In genomic region chr10:129958686-129959543, GRCh38 we compare ENCODE assay signal across 9 cellular contexts. TPM values are rescaled to one million over a fixed set of nuclear protein-coding genes. Genes with fewer than 3 reads are reported as not detected.
DNase-seq lines count a peak whose midpoint lies in the region; ATAC-seq and TF ChIP-seq lines count a peak whose summit lies in the region.
"Had no signal": no experiment of that assay in that cellular context is flagged by ENCODE, and none has a peak within 500 bp of the region (broad histone marks: within the 10 kb centered on the region; RNA-seq: fewer than 3 reads in every experiment).

No MANE protein-coding gene starts in this region.

- H3K36me3 Mint-ChIP-seq in T-helper 1 cell treated with Interleukin-12 subunit alpha and Interleukin-12 subunit beta and Interleukin-4 antibody, amounts not matched to agents 30 μg/mL and 1 μg/mL, for 36 hours (ENCODE audit: low read depth) = peaks cover 2% of the 10 kb centered on the region
- H3K36me3 Mint-ChIP-seq in activated naive CD8-positive, alpha-beta T cell treated with anti-CD3 and anti-CD28 coated beads, Interleukin-2, amount 10 ng/mL, durations not matched to agents 7 days and 5 days = peaks cover 4% of the 10 kb centered on the region

- DNase-seq in T-helper 1 cell (no peak), islet precursor cell (peak; percentile 65), suprapubic skin (ENCODE audit: low spot score in 2 of 2) (peak in 1 of 2 donors; percentile 72)
- peak; percentile 39 for DNase-seq in activated naive CD8-positive, alpha-beta T cell treated with anti-CD3 and anti-CD28 coated beads, Interleukin-2, amount 10 ng/mL, durations not matched to agents 7 days and 5 days

- POLR2A ChIA-PET in activated naive CD8-positive, alpha-beta T cell treated with anti-CD3 and anti-CD28 coated beads, Interleukin-2, amount 10 ng/mL, durations not matched to agents 7 days and 5 days (lab: Charles Lee) = no interaction called here

- no peak for TF ChIP-seq POLR2A in suprapubic skin (IDR thresholded peaks at IDR 0.05)

- no peak for TF ChIP-seq CTCF in suprapubic skin (IDR thresholded peaks at IDR 0.05)

- no peak overlapping the region for H3K27ac ChIP-seq in suprapubic skin

- no peaks in the 10 kb centered on the region for H3K9me3 ChIP-seq in suprapubic skin

- H3K9me3 Mint-ChIP-seq in T-helper 1 cell treated with Interleukin-12 subunit alpha and Interleukin-12 subunit beta and Interleukin-4 antibody, amounts not matched to agents 30 μg/mL and 1 μg/mL, for 36 hours = no peaks in the 10 kb centered on the region
- no peaks in the 10 kb centered on the region for H3K9me3 Mint-ChIP-seq in activated naive CD8-positive, alpha-beta T cell treated with anti-CD3 and anti-CD28 coated beads, Interleukin-2, amount 10 ng/mL, durations not matched to agents 7 days and 5 days

- no peaks in the 10 kb centered on the region for H3K36me3 ChIP-seq in suprapubic skin

- WGBS in suprapubic skin = 40% methylated on average over 19 of the region's 99 CpGs

- TF ChIP-seq EP300 in suprapubic skin (IDR thresholded peaks at IDR 0.05) = no peak

- peak overlapping the region; percentile 62 for H3K27ac Mint-ChIP-seq in T-helper 1 cell treated with Interleukin-12 subunit alpha and Interleukin-12 subunit beta and Interleukin-4 antibody, amounts not matched to agents 30 μg/mL and 1 μg/mL, for 36 hours
- no peak overlapping the region for H3K27ac Mint-ChIP-seq in activated naive CD8-positive, alpha-beta T cell treated with anti-CD3 and anti-CD28 coated beads, Interleukin-2, amount 10 ng/mL, durations not matched to agents 7 days and 5 days

- H3K4me1 Mint-ChIP-seq in T-helper 1 cell treated with Interleukin-12 subunit alpha and Interleukin-12 subunit beta and Interleukin-4 antibody, amounts not matched to agents 30 μg/mL and 1 μg/mL, for 36 hours (ENCODE audit: low read depth) = peaks cover 11% of the 10 kb centered on the region
- H3K4me1 Mint-ChIP-seq in activated naive CD8-positive, alpha-beta T cell treated with anti-CD3 and anti-CD28 coated beads, Interleukin-2, amount 10 ng/mL, durations not matched to agents 7 days and 5 days = peaks cover 14% of the 10 kb centered on the region

- peaks cover 99% of the 10 kb centered on the region for H3K27me3 ChIP-seq in suprapubic skin

- ATAC-seq in activated naive CD8-positive, alpha-beta T cell treated with anti-CD3 and anti-CD28 coated beads, Interleukin-2, amount 10 ng/mL, durations not matched to agents 7 days and 5 days (ENCODE audit: low read depth) = no peak
- ATAC-seq in HG02642 (IDR thresholded peaks at IDR 0.05; ENCODE audit: poor library complexity, unreplicated experiment) = no peak
- no peak for ATAC-seq in esophagus mucosa
- no peak for ATAC-seq in GM18907 (IDR thresholded peaks at IDR 0.05; ENCODE audit: unreplicated experiment)

- H3K27me3 Mint-ChIP-seq in T-helper 1 cell treated with Interleukin-12 subunit alpha and Interleukin-12 subunit beta and Interleukin-4 antibody, amounts not matched to agents 30 μg/mL and 1 μg/mL, for 36 hours (ENCODE audit: low read depth) = peaks cover 77% of the 10 kb centered on the region
- H3K27me3 Mint-ChIP-seq in activated naive CD8-positive, alpha-beta T cell treated with anti-CD3 and anti-CD28 coated beads, Interleukin-2, amount 10 ng/mL, durations not matched to agents 7 days and 5 days = peaks cover 76% of the 10 kb centered on the region

- peak overlapping the region; percentile 37 for H3K4me3 Mint-ChIP-seq in T-helper 1 cell treated with Interleukin-12 subunit alpha and Interleukin-12 subunit beta and Interleukin-4 antibody, amounts not matched to agents 30 μg/mL and 1 μg/mL, for 36 hours
- peak overlapping the region; percentile 48 for H3K4me3 Mint-ChIP-seq in activated naive CD8-positive, alpha-beta T cell treated with anti-CD3 and anti-CD28 coated beads, Interleukin-2, amount 10 ng/mL, durations not matched to agents 7 days and 5 days

- peak overlapping the region; percentile 71 for H3K4me3 ChIP-seq in suprapubic skin

- H3K4me1 ChIP-seq in suprapubic skin = peaks cover 40% of the 10 kb centered on the region

RNA-seq across cellular contexts. Expression of gene EBF3, which starts 5.2 kb away (rescaled TPM):
- not detected for total RNA-seq in activated naive CD8-positive, alpha-beta T cell treated with anti-CD3 and anti-CD28 coated beads, Interleukin-2, amount 10 ng/mL, durations not matched to agents 7 days and 5 days
- 1 to 10 TPM; 1.4 to 4.2 (median 2.4) TPM for total RNA-seq in suprapubic skin
- total RNA-seq in esophagus mucosa = 0.44 TPM
- total RNA-seq: kidney epithelial cell had no signal

Comparison
In these comparisons a context has a peak if more than half of its experiments do, and no peak if none do; other contexts are left out.
1. DNase-seq: peak in activated naive CD8-positive, alpha-beta T cell treated with anti-CD3 and anti-CD28 coated beads, Interleukin-2, amount 10 ng/mL, durations not matched to agents 7 days and 5 days (single experiment) and islet precursor cell (single experiment); none in T-helper 1 cell (0 of 5).